Comparison of ENCODE assay signal across 22 cellular contexts in the genomic region with DNA sequence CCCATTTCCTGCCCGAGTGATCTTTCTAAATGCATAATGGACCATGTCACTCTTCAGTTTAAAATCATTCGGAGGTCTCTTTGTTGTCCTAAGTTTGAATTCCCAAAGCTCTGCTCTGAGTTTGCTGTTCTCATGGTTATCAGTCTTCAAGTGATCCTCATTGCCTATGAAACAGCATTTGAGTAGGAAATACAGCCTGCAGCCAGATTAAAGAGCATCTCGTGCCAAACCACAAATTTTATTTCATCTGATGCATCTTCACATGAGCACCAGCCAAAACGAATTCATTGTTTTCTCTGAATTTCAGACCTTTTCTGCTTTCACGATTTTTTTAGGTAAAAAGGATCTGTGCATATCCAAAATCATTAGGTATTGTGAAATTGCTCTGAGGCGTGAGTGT.
DNase-seq lines count a peak whose midpoint lies in the region; ATAC-seq, FAIRE-seq and TF ChIP-seq lines count a peak whose summit lies in the region.
"Had no signal": no experiment of that assay in that cellular context is flagged by ENCODE, and none has a peak within 500 bp of the region (broad histone marks: within the 10 kb centered on the region; RNA-seq: fewer than 3 reads in every experiment).

No MANE protein-coding gene starts in this region.

- no peak overlapping the region for H3K14ac ChIP-seq in H1 (ENCODE audit: insufficient read length)
- H3K14ac ChIP-seq in neuronal stem cell (ENCODE audit: low read length): no peak overlapping the region

- no peak for TF ChIP-seq EP300 in H1 (IDR thresholded peaks at IDR 0.05; ENCODE audit: borderline replicate concordance in 1 of 2, low read depth in 2 of 2, low read length in 2 of 2)

- H3K4ac ChIP-seq in H1 (replicated peaks; ENCODE audit: insufficient read length, low read depth, low read length) (no peak overlapping the region), neuronal stem cell (ENCODE audit: low read length) (no peak overlapping the region)

- H2AK5ac ChIP-seq in H1 (ENCODE audit: low read depth, low read length) (no peak overlapping the region), neuronal stem cell (ENCODE audit: low read depth, low read length) (no peak overlapping the region)

- no peaks in the 10 kb centered on the region for H4K20me1 ChIP-seq in GM23338 (replicated peaks; ENCODE audit: insufficient read depth)
- H4K20me1 ChIP-seq in H1 (replicated peaks in 1 of 2; ENCODE audit: control insufficient read depth in 1 of 2, insufficient read depth in 2 of 2, low read length in 2 of 2): no peaks in the 10 kb centered on the region

- peaks cover 26% of the 10 kb centered on the region for H3K4me1 Mint-ChIP-seq in GM23338
- H3K4me1 Mint-ChIP-seq: B cell, CD14-positive monocyte had no signal

- H3K4me2 ChIP-seq in GM23338 (peak overlapping the region; percentile 22; the same call in 1 of the 2 replicates), H1 (ENCODE audit: insufficient read depth in 1 of 2, low read depth in 2 of 2, low read length in 2 of 2) (0 out of 4 replicates have a peak overlapping the region, but pooled peaks of 1 of the 2 experiments have one; percentile 16), neuronal stem cell (ENCODE audit: insufficient read depth, low read length, poor library complexity, severe bottlenecking) (no peak overlapping the region)
- H3K4me2 ChIP-seq: A549 had no signal

- no peak overlapping the region for H3K56ac ChIP-seq in H1 (replicated peaks; ENCODE audit: insufficient read length, low read depth, low read length)

- H3K9ac ChIP-seq in H1 (replicated peaks in 1 of 4; ENCODE audit: extremely low read depth in 1 of 4, low read depth in 3 of 4, low read length in 3 of 4) (no peak overlapping the region), neuronal stem cell (ENCODE audit: low read depth, low read length, poor library complexity) (no peak overlapping the region)

- no peak for TF ChIP-seq POLR2A in H1 (IDR thresholded peaks at IDR 0.05; ENCODE audit: control extremely low read depth in 1 of 2, low read depth in 2 of 2, low read length in 2 of 2)

- peak; percentile 50; the same call in 2 of the 3 replicates for ATAC-seq in GM23338
- ATAC-seq: A549, HCT116, Right ventricle myocardium inferior had no signal

- CTCF ChIA-PET in H1 (lab: Charles Lee; ENCODE audit: partially characterized antibody): interaction anchor here (0.7 kb wide), 1 partner anchor 216 kb away, joined by 3 read pairs; no protein-coding TSS in a partner anchor

- H3K27ac Mint-ChIP-seq in GM23338: peak overlapping the region; percentile 33; the same call in 1 of the 2 replicates
- H3K27ac Mint-ChIP-seq: B cell; CD14-positive monocyte; T-helper 1 cell treated with Interleukin-12 subunit alpha and Interleukin-12 subunit beta and Interleukin-4 antibody, amounts not matched to agents 30 μg/mL and 1 μg/mL, for 36 hours had no signal

- no peaks in the 10 kb centered on the region for H3K79me1 ChIP-seq in H1 (ENCODE audit: low read depth, low read length)
- no peaks in the 10 kb centered on the region for H3K79me1 ChIP-seq in neuronal stem cell (ENCODE audit: low read depth, low read length)

- H3K4me3 ChIP-seq in GM23338 (peak overlapping the region; percentile 6; the same call in 1 of the 2 replicates), H1 (ENCODE audit: extremely low read depth in 1 of 4, insufficient read depth in 2 of 4, low read depth in 3 of 4, low read length in 4 of 4) (no peak overlapping the region), neuronal stem cell (ENCODE audit: low read length in 2 of 2) (no peak overlapping the region), small intestine (ENCODE audit: low read depth in 1 of 2, low read length in 2 of 2) (no peak overlapping the region)
- H3K4me3 ChIP-seq: A549, SJSA1 had no signal

- H3K9me3 Mint-ChIP-seq in GM23338: no peaks in the 10 kb centered on the region
- H3K9me3 Mint-ChIP-seq: T-helper 1 cell treated with Interleukin-12 subunit alpha and Interleukin-12 subunit beta and Interleukin-4 antibody, amounts not matched to agents 30 μg/mL and 1 μg/mL, for 36 hours had no signal

- H3K23me2 ChIP-seq in H1 (ENCODE audit: low read depth, low read length): no peaks in the 10 kb centered on the region

- POLR2A ChIA-PET in H1 (lab: Charles Lee; ENCODE audit: partially characterized antibody): no interaction called here

- H3K9me2 ChIP-seq in GM23338 (ENCODE audit: insufficient read depth): no peaks in the 10 kb centered on the region

- H4K91ac ChIP-seq in H1 (replicated peaks; ENCODE audit: insufficient read length, low read length) (no peak overlapping the region), neuronal stem cell (ENCODE audit: low read depth, low read length, poor library complexity) (no peak overlapping the region)

- DNase-seq in GM23338 (ENCODE audit: low spot score) (peak; percentile 18), NCI-H345 (lab: John Stamatoyannopoulos, UW) (peak; percentile 41), H1 (ENCODE audit: low read depth in 1 of 2, low spot score in 2 of 2) (no peak), neuronal stem cell (ENCODE audit: low spot score) (no peak), small intestine (no peak), medulla oblongata (ENCODE audit: extremely low spot score) (no peak)
- DNase-seq in activated CD4-positive, alpha-beta T cell treated with anti-CD3 and anti-CD28 coated beads, Interleukin-2, amount 50 U/mL, for 1 hour: no peak
- DNase-seq: GOT3, MM.1S, NCI-H1092, NCI-H1436, NCI-H1930, NCI-H226, NCI-H524 treated with DMSO at 0.1 percent for 48 hours had no signal

- H3K4me1 ChIP-seq in GM23338 (ENCODE audit: insufficient read depth): peaks cover 7% of the 10 kb centered on the region
- H3K4me1 ChIP-seq in H1 (replicated peaks in 1 of 4; ENCODE audit: control insufficient read depth in 3 of 4, insufficient read depth in 4 of 4, low read length in 3 of 4): peaks cover 0 to 7% (median 0%) of the 10 kb centered on the region in 4 experiments; a peak in 3 of 7 replicates
- peaks cover 2 to 10% of the 10 kb centered on the region in 2 donors for H3K4me1 ChIP-seq in neuronal stem cell (ENCODE audit: control insufficient read depth in 2 of 2, insufficient read depth in 1 of 2, low read depth in 1 of 2, low read length in 2 of 2)
- H3K4me1 ChIP-seq in small intestine (ENCODE audit: control insufficient read depth in 2 of 2, insufficient read depth in 1 of 2, low read depth in 1 of 2, low read length in 1 of 2): no peaks in the 10 kb centered on the region
- H3K4me1 ChIP-seq: A549, SJSA1 had no signal

- no peak for TF ChIP-seq RAD21 in H1 (IDR thresholded peaks at IDR 0.05 in 1 of 2, conservative IDR thresholded peaks at IDR 0.05 in 1 of 2; ENCODE audit: low read depth in 2 of 2, low read length in 2 of 2)

- H3F3A ChIP-seq in GM23338 (replicated peaks; ENCODE audit: low read depth): no peaks in the 10 kb centered on the region

- no peak overlapping the region for H3K18ac ChIP-seq in H1 (ENCODE audit: extremely low read depth, low read length)
- no peak overlapping the region for H3K18ac ChIP-seq in neuronal stem cell (ENCODE audit: low read length)

- H2BK15ac ChIP-seq in H1 (ENCODE audit: low read length) (no peak overlapping the region), neuronal stem cell (ENCODE audit: low read length) (no peak overlapping the region)

- peak; percentile 45 for FAIRE-seq in H1 (lab: Jason Lieb, UNC)
- no peak for FAIRE-seq in small intestine (lab: Jason Lieb, UNC)
- FAIRE-seq: A549, D721Med had no signal

- H4K5ac ChIP-seq in H1 (ENCODE audit: insufficient read length, low read depth, low read length): no peak overlapping the region

- no peak overlapping the region for H2BK20ac ChIP-seq in H1 (ENCODE audit: low read length)

- H2BK12ac ChIP-seq in H1 (ENCODE audit: low read depth, low read length) (no peak overlapping the region), neuronal stem cell (ENCODE audit: low read length) (no peak overlapping the region)

- peak overlapping the region; percentile 8; the same call in 1 of the 2 replicates for H3K27ac ChIP-seq in GM23338 (ENCODE audit: low read depth)
- no peak overlapping the region for H3K27ac ChIP-seq in H1 (ENCODE audit: low read depth, low read length)
- H3K27ac ChIP-seq in neuronal stem cell (replicated peaks; ENCODE audit: low read length): no peak overlapping the region
- no peak overlapping the region for H3K27ac ChIP-seq in small intestine (ENCODE audit: low read depth in 1 of 2, low read length in 1 of 2)
- H3K27ac ChIP-seq: A549, SJSA1 had no signal

- H3K4me3 Mint-ChIP-seq in GM23338: no peak overlapping the region
- H3K4me3 Mint-ChIP-seq: B cell; CD14-positive monocyte; T-helper 1 cell treated with Interleukin-12 subunit alpha and Interleukin-12 subunit beta and Interleukin-4 antibody, amounts not matched to agents 30 μg/mL and 1 μg/mL, for 36 hours had no signal

- H3K23ac ChIP-seq in H1 (ENCODE audit: insufficient read length): no peak overlapping the region
- H3K23ac ChIP-seq in neuronal stem cell (ENCODE audit: low read depth, low read length, poor library complexity): no peak overlapping the region

- H3K27me3 ChIP-seq in GM23338 (ENCODE audit: insufficient read depth) (no peaks in the 10 kb centered on the region), H1 (replicated peaks in 1 of 4; ENCODE audit: control insufficient read depth in 3 of 4, extremely low read depth in 1 of 4, insufficient read depth in 3 of 4, low read length in 3 of 4) (peaks cover 0 to 1% (median 0%) of the 10 kb centered on the region in 4 experiments; a peak in 1 of 7 replicates), neuronal stem cell (ENCODE audit: control insufficient read depth in 3 of 3, insufficient read depth in 3 of 3, low read depth in 1 of 3, low read length in 3 of 3) (no peaks in the 10 kb centered on the region), small intestine (ENCODE audit: control insufficient read depth in 2 of 2, insufficient read depth in 2 of 2, low read length in 2 of 2) (no peaks in the 10 kb centered on the region)
- H3K27me3 ChIP-seq: SJSA1 had no signal

- no peaks in the 10 kb centered on the region for H3K79me2 ChIP-seq in GM23338 (replicated peaks; ENCODE audit: insufficient read depth)
- no peaks in the 10 kb centered on the region for H3K79me2 ChIP-seq in H1 (ENCODE audit: control insufficient read depth in 1 of 2, insufficient read depth in 2 of 2, low read length in 2 of 2)

- 55% methylated on average over 6 of the region's 6 CpGs; no CpG with 5 or more reads in 1 of the 2 experiments for WGBS in H1 (ENCODE audit: extremely low coverage in 1 of 2, insufficient coverage in 1 of 2, insufficient read length in 1 of 2, insufficient replicate concordance in 2 of 2, low coverage in 1 of 2, low lambda C conversion rate in 2 of 2, missing lambda C conversion rate in 1 of 2), 2 experiments
- no CpG with 5 or more reads among the region's 6 CpGs for WGBS in neuronal stem cell (ENCODE audit: extremely low coverage in 2 of 2, insufficient read length in 2 of 2, insufficient replicate concordance in 1 of 2), 2 donors
- WGBS in small intestine, 3 donors: 45 to 53% (median 52%) methylated on average over 6 of the region's 6 CpGs

- H3K9me3 ChIP-seq in H1 (ENCODE audit: insufficient read depth in 2 of 2, low read depth in 1 of 2, low read length in 1 of 2) (no peaks in the 10 kb centered on the region), neuronal stem cell (replicated peaks in 1 of 2; ENCODE audit: control insufficient read depth in 2 of 2, insufficient read depth in 1 of 2, low read depth in 1 of 2, low read length in 2 of 2) (peaks cover 0 to 2% of the 10 kb centered on the region in 2 donors), small intestine (ENCODE audit: control insufficient read depth, low read depth) (no peaks in the 10 kb centered on the region)
- H3K9me3 ChIP-seq: A549, SJSA1 had no signal

- H4K8ac ChIP-seq in H1 (ENCODE audit: extremely low read depth, insufficient read depth, low read length): no peak overlapping the region
- no peak overlapping the region for H4K8ac ChIP-seq in neuronal stem cell (ENCODE audit: low read depth, low read length)

- no peak overlapping the region for H2AFZ ChIP-seq in GM23338
- H2AFZ ChIP-seq in H1 (ENCODE audit: low read length): no peak overlapping the region
- peak overlapping the region; percentile 21 for H2AFZ ChIP-seq in neuronal stem cell (ENCODE audit: low read length)

- H2BK5ac ChIP-seq in H1 (ENCODE audit: low read depth, low read length): no peak overlapping the region
- no peak overlapping the region for H2BK5ac ChIP-seq in neuronal stem cell (ENCODE audit: low read length)

- no peaks in the 10 kb centered on the region for H3K36me3 ChIP-seq in GM23338 (ENCODE audit: insufficient read depth)
- no peaks in the 10 kb centered on the region for H3K36me3 ChIP-seq in H1 (ENCODE audit: control insufficient read depth in 2 of 4, insufficient read depth in 4 of 4, low read length in 3 of 4)
- H3K36me3 ChIP-seq in neuronal stem cell (replicated peaks in 1 of 2; ENCODE audit: control insufficient read depth in 2 of 2, insufficient read depth in 2 of 2, low read length in 2 of 2): no peaks in the 10 kb centered on the region
- no peaks in the 10 kb centered on the region for H3K36me3 ChIP-seq in small intestine (ENCODE audit: control insufficient read depth in 2 of 2, insufficient read depth in 2 of 2, low read length in 2 of 2)
- H3K36me3 ChIP-seq: SJSA1 had no signal

- H3K36me3 Mint-ChIP-seq in GM23338 (ENCODE audit: low read depth): no peaks in the 10 kb centered on the region
- H3K36me3 Mint-ChIP-seq: CD14-positive monocyte had no signal

- H3K27me3 Mint-ChIP-seq in GM23338 (ENCODE audit: insufficient read depth, low read depth, poor library complexity): no peaks in the 10 kb centered on the region
- H3K27me3 Mint-ChIP-seq: B cell had no signal

- no peak for TF ChIP-seq CTCF in GM23338 (conservative IDR thresholded peaks at IDR 0.05; ENCODE audit: low read depth in 2 of 2)
- TF ChIP-seq CTCF in H1 (IDR thresholded peaks at IDR 0.05; ENCODE audit: control extremely low read depth in 1 of 3, insufficient read depth in 1 of 3, low read depth in 1 of 3, low read length in 3 of 3): no peak

- no peak overlapping the region for H2BK120ac ChIP-seq in H1 (replicated peaks; ENCODE audit: low read depth, low read length)
- no peak overlapping the region for H2BK120ac ChIP-seq in neuronal stem cell (ENCODE audit: low read depth, low read length)

Comparison
In these comparisons a context has a peak if more than half of its experiments do, and no peak if none do; other contexts are left out.
1. DNase-seq: peak in GM23338 (single experiment) and NCI-H345 (single experiment); none in H1 (0 of 2), neuronal stem cell (single experiment), activated CD4-positive, alpha-beta T cell treated with anti-CD3 and anti-CD28 coated beads, Interleukin-2, amount 50 U/mL, for 1 hour (single experiment), small intestine (single experiment) and medulla oblongata (single experiment).